Comparison of ENCODE assay signal across 10 cellular contexts in genomic region chr1:229972600-229973296, GRCh38.
DNase-seq lines count a peak whose midpoint lies in the region; ATAC-seq and TF ChIP-seq lines count a peak whose summit lies in the region.
"Had no signal": no experiment of that assay in that cellular context is flagged by ENCODE, and none has a peak within 500 bp of the region (broad histone marks: within the 10 kb centered on the region; RNA-seq: fewer than 3 reads in every experiment).

No MANE protein-coding gene starts in this region.

- TF ChIP-seq CTCF in AG09319 (IDR thresholded peaks at IDR 0.05; ENCODE audit: low read depth, low read length) = peak; percentile 5
- TF ChIP-seq CTCF in GM12874 (IDR thresholded peaks at IDR 0.05; ENCODE audit: insufficient read depth, low read depth, low read length) = peak; percentile 41
- no peak for TF ChIP-seq CTCF in omental fat pad (IDR thresholded peaks at IDR 0.05)

- DNase-seq in AG09319 (ENCODE audit: extremely low read depth, low read depth) = no peak
- DNase-seq in UCSD-AML1 (lab: John Stamatoyannopoulos, UW; ENCODE audit: unreplicated experiment) = peak; percentile 24
- peak; percentile 59 for DNase-seq in islet precursor cell
- no peak for DNase-seq in epidermal melanocyte (ENCODE audit: insufficient read length, low spot score)
- no peak for DNase-seq in NOMO-1 treated with DMSO at 0.1 percent for 48 hours (lab: John Stamatoyannopoulos, UW; ENCODE audit: unreplicated experiment)
- no peak for DNase-seq in activated gamma-delta T cell (lab: John Stamatoyannopoulos, UW)
- DNase-seq in omental fat pad (ENCODE audit: low spot score) = no peak
- DNase-seq: anterior cingulate cortex had no signal

- no peak for ATAC-seq in omental fat pad (ENCODE audit: low FRiP score)
- ATAC-seq: sciatic nerve had no signal

Comparison
In these comparisons a context has a peak if more than half of its experiments do, and no peak if none do; other contexts are left out.
1. DNase-seq: peak in UCSD-AML1 (single experiment) and islet precursor cell (single experiment); none in AG09319 (single experiment), epidermal melanocyte (single experiment), NOMO-1 treated with DMSO at 0.1 percent for 48 hours (single experiment), activated gamma-delta T cell (single experiment) and omental fat pad (single experiment).
2. CTCF ChIP-seq: peak in AG09319 (single experiment) and GM12874 (single experiment); none in omental fat pad (0 of 3).